Comparison of ENCODE assay signal across 1 cellular context in the genomic region with DNA sequence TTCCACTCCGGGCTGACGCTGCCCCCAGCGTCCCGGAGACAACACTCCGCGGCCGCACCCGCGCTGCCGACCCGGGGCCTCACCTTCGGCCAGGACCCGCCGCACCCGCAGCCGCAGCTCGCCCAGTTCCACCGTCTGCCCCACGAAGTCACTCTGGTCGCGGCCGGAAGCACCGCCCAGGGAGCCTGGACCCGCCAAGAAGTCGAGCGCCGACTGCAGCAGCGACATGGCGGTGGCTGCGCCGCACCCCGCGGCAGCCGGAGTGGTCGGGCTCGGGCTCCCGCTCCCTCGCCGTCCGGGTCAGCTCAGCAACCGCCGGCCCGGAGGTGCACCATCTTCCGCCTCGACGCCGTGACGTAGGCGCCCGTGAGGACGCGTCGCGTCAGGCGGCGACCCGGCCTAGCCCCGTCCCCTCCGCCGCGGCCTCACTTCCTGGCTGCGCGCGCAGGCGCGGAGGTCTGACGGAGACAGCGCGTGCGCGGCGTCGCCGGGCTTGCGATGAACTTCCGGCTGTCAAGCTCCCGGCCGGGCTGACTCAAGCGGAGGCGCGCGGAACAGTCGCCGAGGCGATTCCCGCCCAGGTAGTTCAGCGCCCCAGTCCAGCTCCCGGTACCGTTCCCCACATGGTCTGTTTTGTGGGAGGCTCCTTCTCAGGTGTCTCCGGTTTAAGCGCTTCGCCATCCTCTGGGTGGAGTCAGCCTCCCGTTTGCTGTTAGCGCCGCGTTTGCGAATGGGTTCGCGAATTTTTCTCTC.
TF ChIP-seq lines count a peak whose summit lies in the region.

A gene (minus strand): TSS at position 357 of the 753 bp plus-strand sequence. CDS start 129 bp downstream, at position 228.
A gene with protein sequence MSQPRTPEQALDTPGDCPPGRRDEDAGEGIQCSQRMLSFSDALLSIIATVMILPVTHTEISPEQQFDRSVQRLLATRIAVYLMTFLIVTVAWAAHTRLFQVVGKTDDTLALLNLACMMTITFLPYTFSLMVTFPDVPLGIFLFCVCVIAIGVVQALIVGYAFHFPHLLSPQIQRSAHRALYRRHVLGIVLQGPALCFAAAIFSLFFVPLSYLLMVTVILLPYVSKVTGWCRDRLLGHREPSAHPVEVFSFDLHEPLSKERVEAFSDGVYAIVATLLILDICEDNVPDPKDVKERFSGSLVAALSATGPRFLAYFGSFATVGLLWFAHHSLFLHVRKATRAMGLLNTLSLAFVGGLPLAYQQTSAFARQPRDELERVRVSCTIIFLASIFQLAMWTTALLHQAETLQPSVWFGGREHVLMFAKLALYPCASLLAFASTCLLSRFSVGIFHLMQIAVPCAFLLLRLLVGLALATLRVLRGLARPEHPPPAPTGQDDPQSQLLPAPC (plus strand): TSS at position 501 of the 753 bp plus-strand sequence. CDS start 15,280 bp downstream, outside the sequence.

TF ChIP-seq in K562, 482 proteins besides CTCF, POLR2A, EP300 and RAD21 (continued from another document and continues in another):
- TF ChIP-seq, protein P1, sequence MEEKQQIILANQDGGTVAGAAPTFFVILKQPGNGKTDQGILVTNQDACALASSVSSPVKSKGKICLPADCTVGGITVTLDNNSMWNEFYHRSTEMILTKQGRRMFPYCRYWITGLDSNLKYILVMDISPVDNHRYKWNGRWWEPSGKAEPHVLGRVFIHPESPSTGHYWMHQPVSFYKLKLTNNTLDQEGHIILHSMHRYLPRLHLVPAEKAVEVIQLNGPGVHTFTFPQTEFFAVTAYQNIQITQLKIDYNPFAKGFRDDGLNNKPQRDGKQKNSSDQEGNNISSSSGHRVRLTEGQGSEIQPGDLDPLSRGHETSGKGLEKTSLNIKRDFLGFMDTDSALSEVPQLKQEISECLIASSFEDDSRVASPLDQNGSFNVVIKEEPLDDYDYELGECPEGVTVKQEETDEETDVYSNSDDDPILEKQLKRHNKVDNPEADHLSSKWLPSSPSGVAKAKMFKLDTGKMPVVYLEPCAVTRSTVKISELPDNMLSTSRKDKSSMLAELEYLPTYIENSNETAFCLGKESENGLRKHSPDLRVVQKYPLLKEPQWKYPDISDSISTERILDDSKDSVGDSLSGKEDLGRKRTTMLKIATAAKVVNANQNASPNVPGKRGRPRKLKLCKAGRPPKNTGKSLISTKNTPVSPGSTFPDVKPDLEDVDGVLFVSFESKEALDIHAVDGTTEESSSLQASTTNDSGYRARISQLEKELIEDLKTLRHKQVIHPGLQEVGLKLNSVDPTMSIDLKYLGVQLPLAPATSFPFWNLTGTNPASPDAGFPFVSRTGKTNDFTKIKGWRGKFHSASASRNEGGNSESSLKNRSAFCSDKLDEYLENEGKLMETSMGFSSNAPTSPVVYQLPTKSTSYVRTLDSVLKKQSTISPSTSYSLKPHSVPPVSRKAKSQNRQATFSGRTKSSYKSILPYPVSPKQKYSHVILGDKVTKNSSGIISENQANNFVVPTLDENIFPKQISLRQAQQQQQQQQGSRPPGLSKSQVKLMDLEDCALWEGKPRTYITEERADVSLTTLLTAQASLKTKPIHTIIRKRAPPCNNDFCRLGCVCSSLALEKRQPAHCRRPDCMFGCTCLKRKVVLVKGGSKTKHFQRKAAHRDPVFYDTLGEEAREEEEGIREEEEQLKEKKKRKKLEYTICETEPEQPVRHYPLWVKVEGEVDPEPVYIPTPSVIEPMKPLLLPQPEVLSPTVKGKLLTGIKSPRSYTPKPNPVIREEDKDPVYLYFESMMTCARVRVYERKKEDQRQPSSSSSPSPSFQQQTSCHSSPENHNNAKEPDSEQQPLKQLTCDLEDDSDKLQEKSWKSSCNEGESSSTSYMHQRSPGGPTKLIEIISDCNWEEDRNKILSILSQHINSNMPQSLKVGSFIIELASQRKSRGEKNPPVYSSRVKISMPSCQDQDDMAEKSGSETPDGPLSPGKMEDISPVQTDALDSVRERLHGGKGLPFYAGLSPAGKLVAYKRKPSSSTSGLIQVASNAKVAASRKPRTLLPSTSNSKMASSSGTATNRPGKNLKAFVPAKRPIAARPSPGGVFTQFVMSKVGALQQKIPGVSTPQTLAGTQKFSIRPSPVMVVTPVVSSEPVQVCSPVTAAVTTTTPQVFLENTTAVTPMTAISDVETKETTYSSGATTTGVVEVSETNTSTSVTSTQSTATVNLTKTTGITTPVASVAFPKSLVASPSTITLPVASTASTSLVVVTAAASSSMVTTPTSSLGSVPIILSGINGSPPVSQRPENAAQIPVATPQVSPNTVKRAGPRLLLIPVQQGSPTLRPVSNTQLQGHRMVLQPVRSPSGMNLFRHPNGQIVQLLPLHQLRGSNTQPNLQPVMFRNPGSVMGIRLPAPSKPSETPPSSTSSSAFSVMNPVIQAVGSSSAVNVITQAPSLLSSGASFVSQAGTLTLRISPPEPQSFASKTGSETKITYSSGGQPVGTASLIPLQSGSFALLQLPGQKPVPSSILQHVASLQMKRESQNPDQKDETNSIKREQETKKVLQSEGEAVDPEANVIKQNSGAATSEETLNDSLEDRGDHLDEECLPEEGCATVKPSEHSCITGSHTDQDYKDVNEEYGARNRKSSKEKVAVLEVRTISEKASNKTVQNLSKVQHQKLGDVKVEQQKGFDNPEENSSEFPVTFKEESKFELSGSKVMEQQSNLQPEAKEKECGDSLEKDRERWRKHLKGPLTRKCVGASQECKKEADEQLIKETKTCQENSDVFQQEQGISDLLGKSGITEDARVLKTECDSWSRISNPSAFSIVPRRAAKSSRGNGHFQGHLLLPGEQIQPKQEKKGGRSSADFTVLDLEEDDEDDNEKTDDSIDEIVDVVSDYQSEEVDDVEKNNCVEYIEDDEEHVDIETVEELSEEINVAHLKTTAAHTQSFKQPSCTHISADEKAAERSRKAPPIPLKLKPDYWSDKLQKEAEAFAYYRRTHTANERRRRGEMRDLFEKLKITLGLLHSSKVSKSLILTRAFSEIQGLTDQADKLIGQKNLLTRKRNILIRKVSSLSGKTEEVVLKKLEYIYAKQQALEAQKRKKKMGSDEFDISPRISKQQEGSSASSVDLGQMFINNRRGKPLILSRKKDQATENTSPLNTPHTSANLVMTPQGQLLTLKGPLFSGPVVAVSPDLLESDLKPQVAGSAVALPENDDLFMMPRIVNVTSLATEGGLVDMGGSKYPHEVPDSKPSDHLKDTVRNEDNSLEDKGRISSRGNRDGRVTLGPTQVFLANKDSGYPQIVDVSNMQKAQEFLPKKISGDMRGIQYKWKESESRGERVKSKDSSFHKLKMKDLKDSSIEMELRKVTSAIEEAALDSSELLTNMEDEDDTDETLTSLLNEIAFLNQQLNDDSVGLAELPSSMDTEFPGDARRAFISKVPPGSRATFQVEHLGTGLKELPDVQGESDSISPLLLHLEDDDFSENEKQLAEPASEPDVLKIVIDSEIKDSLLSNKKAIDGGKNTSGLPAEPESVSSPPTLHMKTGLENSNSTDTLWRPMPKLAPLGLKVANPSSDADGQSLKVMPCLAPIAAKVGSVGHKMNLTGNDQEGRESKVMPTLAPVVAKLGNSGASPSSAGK (IDR thresholded peaks at IDR 0.05) = peak; percentile 88
- TF ChIP-seq, protein P2, sequence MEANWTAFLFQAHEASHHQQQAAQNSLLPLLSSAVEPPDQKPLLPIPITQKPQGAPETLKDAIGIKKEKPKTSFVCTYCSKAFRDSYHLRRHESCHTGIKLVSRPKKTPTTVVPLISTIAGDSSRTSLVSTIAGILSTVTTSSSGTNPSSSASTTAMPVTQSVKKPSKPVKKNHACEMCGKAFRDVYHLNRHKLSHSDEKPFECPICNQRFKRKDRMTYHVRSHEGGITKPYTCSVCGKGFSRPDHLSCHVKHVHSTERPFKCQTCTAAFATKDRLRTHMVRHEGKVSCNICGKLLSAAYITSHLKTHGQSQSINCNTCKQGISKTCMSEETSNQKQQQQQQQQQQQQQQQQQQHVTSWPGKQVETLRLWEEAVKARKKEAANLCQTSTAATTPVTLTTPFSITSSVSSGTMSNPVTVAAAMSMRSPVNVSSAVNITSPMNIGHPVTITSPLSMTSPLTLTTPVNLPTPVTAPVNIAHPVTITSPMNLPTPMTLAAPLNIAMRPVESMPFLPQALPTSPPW (CRISPR knock-in tag; IDR thresholded peaks at IDR 0.05) = peak; percentile 32
- TF ChIP-seq CEBPG (CRISPR knock-in tag; IDR thresholded peaks at IDR 0.05) (peak; percentile 38; the same call in 1 of the 2 replicates), CEBPG (tag; conservative IDR thresholded peaks at IDR 0.05 in 1 of 2, IDR thresholded peaks at IDR 0.05 in 1 of 2) (no peak), SAFB (IDR thresholded peaks at IDR 0.05; ENCODE audit: borderline replicate concordance, low read depth, low read length) (no peak), ZNF408 (CRISPR knock-in tag; IDR thresholded peaks at IDR 0.05; ENCODE audit: low read depth) (no peak), NFE2 (IDR thresholded peaks at IDR 0.05; ENCODE audit: low read depth) (no peak; the same call in 1 of the 2 replicates), ZKSCAN3 (CRISPR knock-in tag; IDR thresholded peaks at IDR 0.05) (no peak), MAFK (IDR thresholded peaks at IDR 0.05; ENCODE audit: low read length) (no peak), HDAC2 (IDR thresholded peaks at IDR 0.05) (peak; percentile 55; the same call in 1 of the 2 replicates), NR2C1 (IDR thresholded peaks at IDR 0.05) (no peak), NR2C1 (tag; IDR thresholded peaks at IDR 0.05) (no peak), HMG20B (CRISPR knock-in tag; IDR thresholded peaks at IDR 0.05) (no peak), CBFB (CRISPR knock-in tag; IDR thresholded peaks at IDR 0.05) (no peak), NCOA6 (IDR thresholded peaks at IDR 0.05) (peak; percentile 83; the same call in 1 of the 2 replicates), DMBX1 (CRISPR knock-in tag; IDR thresholded peaks at IDR 0.05; ENCODE audit: borderline replicate concordance) (no peak), ELF4 (CRISPR knock-in tag; IDR thresholded peaks at IDR 0.05) (no peak), THRAP3 (IDR thresholded peaks at IDR 0.05; ENCODE audit: borderline replicate concordance) (no peak), FOSL1 (tag; conservative IDR thresholded peaks at IDR 0.05) (no peak), RCOR1 (IDR thresholded peaks at IDR 0.05; ENCODE audit: borderline replicate concordance in 1 of 2, low read depth in 2 of 2, low read length in 2 of 2) (0 out of 4 replicates have a peak, but pooled peaks of 1 of the 2 experiments have one; percentile 26), ZNF586 (CRISPR knock-in tag; conservative IDR thresholded peaks at IDR 0.05) (no peak), HDAC8 (tag; IDR thresholded peaks at IDR 0.05) (no peak), MEF2A (IDR thresholded peaks at IDR 0.05; ENCODE audit: control insufficient read depth, low read depth, low read length) (no peak), PYGO2 (tag; IDR thresholded peaks at IDR 0.05) (no peak), RB1 (IDR thresholded peaks at IDR 0.05; ENCODE audit: low read depth) (peak; percentile 67), ZNF124 (CRISPR knock-in tag; IDR thresholded peaks at IDR 0.05) (0 out of 2 replicates have a peak, but pooled peaks have one; percentile 34), TRIM24 (IDR thresholded peaks at IDR 0.05) (no peak), POLR3A (IDR thresholded peaks at IDR 0.05; ENCODE audit: borderline replicate concordance, extremely low read depth, insufficient read depth, insufficient read length) (no peak), GTF2E2 (tag; IDR thresholded peaks at IDR 0.05) (no peak), MYBL2 (IDR thresholded peaks at IDR 0.05; ENCODE audit: low read depth) (no peak), MYBL2 (CRISPR knock-in tag; IDR thresholded peaks at IDR 0.05; ENCODE audit: borderline replicate concordance) (no peak), TBP (optimal IDR thresholded peaks at IDR 0.05; ENCODE audit: low read depth, low read length) (peak; percentile 56), ZNF384 (IDR thresholded peaks at IDR 0.05; ENCODE audit: low read depth, low read length) (no peak), CHD4 (IDR thresholded peaks at IDR 0.05; ENCODE audit: insufficient read depth, insufficient replicate concordance, low read depth, low read length, poor library complexity, severe bottlenecking) (no peak), PCBP2 (IDR thresholded peaks at IDR 0.05; ENCODE audit: low read depth, low read length, poor library complexity, severe bottlenecking) (no peak), ZNF232 (CRISPR knock-in tag; IDR thresholded peaks at IDR 0.05) (no peak), RBM25 (IDR thresholded peaks at IDR 0.05; ENCODE audit: low read depth, low read length, severe bottlenecking) (no peak), KDM1A (IDR thresholded peaks at IDR 0.05) (no peak), CREBBP (IDR thresholded peaks at IDR 0.05; ENCODE audit: low read depth, low read length) (no peak), SRSF9 (IDR thresholded peaks at IDR 0.05; ENCODE audit: borderline replicate concordance, low read depth, low read length) (no peak), LEF1 (IDR thresholded peaks at IDR 0.05) (no peak)
- TF ChIP-seq, protein P3, sequence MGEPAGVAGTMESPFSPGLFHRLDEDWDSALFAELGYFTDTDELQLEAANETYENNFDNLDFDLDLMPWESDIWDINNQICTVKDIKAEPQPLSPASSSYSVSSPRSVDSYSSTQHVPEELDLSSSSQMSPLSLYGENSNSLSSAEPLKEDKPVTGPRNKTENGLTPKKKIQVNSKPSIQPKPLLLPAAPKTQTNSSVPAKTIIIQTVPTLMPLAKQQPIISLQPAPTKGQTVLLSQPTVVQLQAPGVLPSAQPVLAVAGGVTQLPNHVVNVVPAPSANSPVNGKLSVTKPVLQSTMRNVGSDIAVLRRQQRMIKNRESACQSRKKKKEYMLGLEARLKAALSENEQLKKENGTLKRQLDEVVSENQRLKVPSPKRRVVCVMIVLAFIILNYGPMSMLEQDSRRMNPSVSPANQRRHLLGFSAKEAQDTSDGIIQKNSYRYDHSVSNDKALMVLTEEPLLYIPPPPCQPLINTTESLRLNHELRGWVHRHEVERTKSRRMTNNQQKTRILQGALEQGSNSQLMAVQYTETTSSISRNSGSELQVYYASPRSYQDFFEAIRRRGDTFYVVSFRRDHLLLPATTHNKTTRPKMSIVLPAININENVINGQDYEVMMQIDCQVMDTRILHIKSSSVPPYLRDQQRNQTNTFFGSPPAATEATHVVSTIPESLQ (CRISPR knock-in tag; IDR thresholded peaks at IDR 0.05) = no peak
- TF ChIP-seq, protein P4, sequence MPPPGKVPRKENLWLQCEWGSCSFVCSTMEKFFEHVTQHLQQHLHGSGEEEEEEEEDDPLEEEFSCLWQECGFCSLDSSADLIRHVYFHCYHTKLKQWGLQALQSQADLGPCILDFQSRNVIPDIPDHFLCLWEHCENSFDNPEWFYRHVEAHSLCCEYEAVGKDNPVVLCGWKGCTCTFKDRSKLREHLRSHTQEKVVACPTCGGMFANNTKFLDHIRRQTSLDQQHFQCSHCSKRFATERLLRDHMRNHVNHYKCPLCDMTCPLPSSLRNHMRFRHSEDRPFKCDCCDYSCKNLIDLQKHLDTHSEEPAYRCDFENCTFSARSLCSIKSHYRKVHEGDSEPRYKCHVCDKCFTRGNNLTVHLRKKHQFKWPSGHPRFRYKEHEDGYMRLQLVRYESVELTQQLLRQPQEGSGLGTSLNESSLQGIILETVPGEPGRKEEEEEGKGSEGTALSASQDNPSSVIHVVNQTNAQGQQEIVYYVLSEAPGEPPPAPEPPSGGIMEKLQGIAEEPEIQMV (tag; conservative IDR thresholded peaks at IDR 0.05; ENCODE audit: low read depth) = no peak
- TF ChIP-seq, protein P5, sequence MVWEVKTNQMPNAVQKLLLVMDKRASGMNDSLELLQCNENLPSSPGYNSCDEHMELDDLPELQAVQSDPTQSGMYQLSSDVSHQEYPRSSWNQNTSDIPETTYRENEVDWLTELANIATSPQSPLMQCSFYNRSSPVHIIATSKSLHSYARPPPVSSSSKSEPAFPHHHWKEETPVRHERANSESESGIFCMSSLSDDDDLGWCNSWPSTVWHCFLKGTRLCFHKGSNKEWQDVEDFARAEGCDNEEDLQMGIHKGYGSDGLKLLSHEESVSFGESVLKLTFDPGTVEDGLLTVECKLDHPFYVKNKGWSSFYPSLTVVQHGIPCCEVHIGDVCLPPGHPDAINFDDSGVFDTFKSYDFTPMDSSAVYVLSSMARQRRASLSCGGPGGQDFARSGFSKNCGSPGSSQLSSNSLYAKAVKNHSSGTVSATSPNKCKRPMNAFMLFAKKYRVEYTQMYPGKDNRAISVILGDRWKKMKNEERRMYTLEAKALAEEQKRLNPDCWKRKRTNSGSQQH (CRISPR knock-in tag; IDR thresholded peaks at IDR 0.05) = no peak
